In genomic region chr18:74652392-74652988, GRCh38 we compare ENCODE assay signal across 8 cellular contexts. TPM values are rescaled to one million over a fixed set of nuclear protein-coding genes. Genes with fewer than 3 reads are reported as not detected.
A peak's percentile ranks its signal among the peaks of the same experiment; 100 is the strongest.
DNase-seq lines count a peak whose midpoint lies in the region; ATAC-seq and TF ChIP-seq lines count a peak whose summit lies in the region.

No MANE protein-coding gene starts in this region.

- H3K27me3 Mint-ChIP-seq in chondrocyte (ENCODE audit: low read depth): no peaks in the 10 kb centered on the region
- no peaks in the 10 kb centered on the region for H3K27me3 Mint-ChIP-seq in activated naive CD8-positive, alpha-beta T cell treated with anti-CD3 and anti-CD28 coated beads for 36 hours
- no peaks in the 10 kb centered on the region for H3K27me3 Mint-ChIP-seq in activated CD4-positive, alpha-beta T cell treated with anti-CD3 and anti-CD28 coated beads, Interleukin-2, amount 10 ng/mL, durations not matched to agents 24 days and 14 days

- H3K27ac Mint-ChIP-seq in chondrocyte (ENCODE audit: unreplicated experiment): no peak overlapping the region
- no peak overlapping the region for H3K27ac Mint-ChIP-seq in activated naive CD8-positive, alpha-beta T cell treated with anti-CD3 and anti-CD28 coated beads for 36 hours
- no peak overlapping the region for H3K27ac Mint-ChIP-seq in activated CD4-positive, alpha-beta T cell treated with anti-CD3 and anti-CD28 coated beads, Interleukin-2, amount 10 ng/mL, durations not matched to agents 24 days and 14 days

- H3K4me3 Mint-ChIP-seq in chondrocyte (ENCODE audit: unreplicated experiment): no peak overlapping the region
- H3K4me3 Mint-ChIP-seq in activated naive CD8-positive, alpha-beta T cell treated with anti-CD3 and anti-CD28 coated beads for 36 hours: no peak overlapping the region
- no peak overlapping the region for H3K4me3 Mint-ChIP-seq in activated CD4-positive, alpha-beta T cell treated with anti-CD3 and anti-CD28 coated beads, Interleukin-2, amount 10 ng/mL, durations not matched to agents 24 days and 14 days

- TF ChIP-seq CTCF in chondrocyte (IDR thresholded peaks at IDR 0.05): peak; percentile 91

- peaks cover 2% of the 10 kb centered on the region for H3K36me3 Mint-ChIP-seq in chondrocyte (ENCODE audit: low read depth)
- H3K36me3 Mint-ChIP-seq in activated naive CD8-positive, alpha-beta T cell treated with anti-CD3 and anti-CD28 coated beads for 36 hours: peaks cover 2% of the 10 kb centered on the region
- no peaks in the 10 kb centered on the region for H3K36me3 Mint-ChIP-seq in activated CD4-positive, alpha-beta T cell treated with anti-CD3 and anti-CD28 coated beads, Interleukin-2, amount 10 ng/mL, durations not matched to agents 24 days and 14 days (ENCODE audit: low read depth)

- no peaks in the 10 kb centered on the region for H3K4me1 Mint-ChIP-seq in chondrocyte (ENCODE audit: low read depth)
- H3K4me1 Mint-ChIP-seq in activated naive CD8-positive, alpha-beta T cell treated with anti-CD3 and anti-CD28 coated beads for 36 hours: peaks cover 3% of the 10 kb centered on the region
- H3K4me1 Mint-ChIP-seq in activated CD4-positive, alpha-beta T cell treated with anti-CD3 and anti-CD28 coated beads, Interleukin-2, amount 10 ng/mL, durations not matched to agents 24 days and 14 days: no peaks in the 10 kb centered on the region

- DNase-seq in NCI-H2029 treated with DMSO at 0.1 percent for 48 hours (lab: John Stamatoyannopoulos, UW): peak; percentile 2
- DNase-seq in NCI-H2029 (lab: John Stamatoyannopoulos, UW): no peak
- DNase-seq in NCI-H69 (lab: John Stamatoyannopoulos, UW): peak; percentile 82
- no peak for DNase-seq in chondrocyte (ENCODE audit: low spot score)
- peak; percentile 68 for DNase-seq in midbrain (lab: John Stamatoyannopoulos, UW)
- no peak for DNase-seq in activated naive CD8-positive, alpha-beta T cell treated with anti-CD3 and anti-CD28 coated beads for 36 hours
- no peak for DNase-seq in activated CD4-positive, alpha-beta T cell treated with anti-CD3 and anti-CD28 coated beads, Interleukin-2, amount 10 ng/mL, durations not matched to agents 24 days and 14 days

- ATAC-seq in HG03196 (IDR thresholded peaks at IDR 0.05; ENCODE audit: unreplicated experiment): peak; percentile 56

- H3K9me3 Mint-ChIP-seq in chondrocyte (ENCODE audit: low read depth): no peaks in the 10 kb centered on the region
- no peaks in the 10 kb centered on the region for H3K9me3 Mint-ChIP-seq in activated naive CD8-positive, alpha-beta T cell treated with anti-CD3 and anti-CD28 coated beads for 36 hours
- no peaks in the 10 kb centered on the region for H3K9me3 Mint-ChIP-seq in activated CD4-positive, alpha-beta T cell treated with anti-CD3 and anti-CD28 coated beads, Interleukin-2, amount 10 ng/mL, durations not matched to agents 24 days and 14 days

- intact Hi-C loops in activated CD4-positive, alpha-beta T cell treated with anti-CD3 and anti-CD28 coated beads, Interleukin-2, amount 10 ng/mL, durations not matched to agents 24 days and 14 days (cut with micrococcal nuclease): loop anchor here (2.0 to 10.0 kb wide), 6 partner anchors 152 to 1692 kb away; partner anchors contain the start of gene PTGR3

RNA-seq across cellular contexts. Expression of gene ZNF407, which starts 54.8 kb away (rescaled TPM):
- 9.5 to 15.3 TPM (median 10.4 TPM) in 3 replicates for total RNA-seq in chondrocyte
- 10 to 100 TPM in 1 of 2 experiments, 1 to 10 TPM in 1; 9.6 to 10.3 TPM for total RNA-seq in activated naive CD8-positive, alpha-beta T cell treated with anti-CD3 and anti-CD28 coated beads for 36 hours
- total RNA-seq in activated CD4-positive, alpha-beta T cell treated with anti-CD3 and anti-CD28 coated beads, Interleukin-2, amount 10 ng/mL, durations not matched to agents 24 days and 14 days: 17.8 and 18.1 TPM in 2 replicates

Comparison
In these comparisons a context has a peak if more than half of its experiments do, and no peak if none do; other contexts are left out.
1. DNase-seq: peak in NCI-H2029 treated with DMSO at 0.1 percent for 48 hours (single experiment), NCI-H69 (single experiment) and midbrain (single experiment); none in NCI-H2029 (single experiment), chondrocyte (single experiment), activated naive CD8-positive, alpha-beta T cell treated with anti-CD3 and anti-CD28 coated beads for 36 hours (single experiment) and activated CD4-positive, alpha-beta T cell treated with anti-CD3 and anti-CD28 coated beads, Interleukin-2, amount 10 ng/mL, durations not matched to agents 24 days and 14 days (single experiment).